Comparison of ENCODE assay signal across 18 cellular contexts in genomic region chr6:115885636-115886366, GRCh38.
A peak's percentile ranks its signal among the peaks of the same experiment; 100 is the strongest.
DNase-seq lines count a peak whose midpoint lies in the region; ATAC-seq, FAIRE-seq and TF ChIP-seq lines count a peak whose summit lies in the region.
"Had no signal": no experiment of that assay in that cellular context is flagged by ENCODE, and none has a peak within 500 bp of the region (broad histone marks: within the 10 kb centered on the region; RNA-seq: fewer than 3 reads in every experiment).

No MANE protein-coding gene starts in this region.

- H3K9me3 ChIP-seq in pancreas (no peaks in the 10 kb centered on the region), upper lobe of left lung (no peaks in the 10 kb centered on the region)
- H3K9me3 ChIP-seq: upper lobe of right lung had no signal

- no peaks in the 10 kb centered on the region for H3K4me1 ChIP-seq in pancreas
- no peaks in the 10 kb centered on the region for H3K4me1 ChIP-seq in upper lobe of left lung
- H3K4me1 ChIP-seq: upper lobe of right lung had no signal

- TF ChIP-seq EP300 in upper lobe of left lung (IDR thresholded peaks at IDR 0.05), result no peak

- H3K27ac ChIP-seq in pancreas (no peak overlapping the region), upper lobe of left lung (no peak overlapping the region)
- H3K27ac ChIP-seq: upper lobe of right lung had no signal

- TF ChIP-seq POLR2A in upper lobe of left lung (IDR thresholded peaks at IDR 0.05), result no peak

- ATAC-seq in GM18520 (IDR thresholded peaks at IDR 0.05; ENCODE audit: unreplicated experiment), result peak; percentile 45
- peak; percentile 53 for ATAC-seq in GM21423 (IDR thresholded peaks at IDR 0.05; ENCODE audit: unreplicated experiment)
- peak; percentile 87 for ATAC-seq in HG02870 (IDR thresholded peaks at IDR 0.05; ENCODE audit: unreplicated experiment)
- ATAC-seq in HG03520 (IDR thresholded peaks at IDR 0.05; ENCODE audit: unreplicated experiment), result peak; percentile 44
- ATAC-seq in pancreas, result no peak
- no peak for ATAC-seq in upper lobe of left lung (ENCODE audit: low FRiP score in 2 of 2)
- ATAC-seq: right cardiac atrium, T-cell, upper lobe of right lung had no signal

- DNase-seq in stimulated activated CD4-positive, alpha-beta T cell treated with anti-CD3 and anti-CD28 coated beads, Interleukin-12 subunit alpha, Interleukin-12 subunit beta, amount 100 ng/mL, for 4 hours, result no peak
- DNase-seq in HPDE6-E6E7 (ENCODE audit: extremely low spot score) (no peak), pancreas (no peak), upper lobe of left lung (no peak)
- DNase-seq: activated CD8-positive, alpha-beta memory T cell treated with anti-CD3 and anti-CD28 coated beads, Interleukin-2, amount 50 U/mL, for 48 hours; activated naive CD8-positive, alpha-beta T cell treated with anti-CD3 and anti-CD28 coated beads, Interleukin-2, amount 10 ng/mL, durations not matched to agents 7 days and 5 days; caudate nucleus; foreskin fibroblast; NCI-H1105 treated with DMSO at 0.1 percent for 48 hours; NCI-H510A; right cardiac atrium; stimulated activated CD4-positive, alpha-beta T cell treated with anti-CD3 and anti-CD28 coated beads, Interleukin-4, amount 100 ng/mL, for 1 hour; T-cell; upper lobe of right lung had no signal

- TF ChIP-seq CTCF in pancreas (IDR thresholded peaks at IDR 0.05) (no peak), upper lobe of left lung (IDR thresholded peaks at IDR 0.05) (no peak)

- 74 to 77% methylated on average over 4 of the region's 4 CpGs for WGBS in pancreas, 2 donors
- WGBS in upper lobe of left lung, 2 donors, result 69 to 80% methylated on average over 4 of the region's 4 CpGs

- H3K4me3 ChIP-seq in pancreas (no peak overlapping the region), upper lobe of left lung (no peak overlapping the region)
- H3K4me3 ChIP-seq: upper lobe of right lung had no signal

- intact Hi-C loops in pancreas (cut with DNase I), result no loop called here

- H3K36me3 ChIP-seq in pancreas (no peaks in the 10 kb centered on the region), upper lobe of left lung (no peaks in the 10 kb centered on the region)
- H3K36me3 ChIP-seq: upper lobe of right lung had no signal

- no peak for FAIRE-seq in pancreas (lab: Jason Lieb, UNC)

- no peaks in the 10 kb centered on the region for H3K27me3 ChIP-seq in pancreas
- no peaks in the 10 kb centered on the region for H3K27me3 ChIP-seq in upper lobe of left lung
- H3K27me3 ChIP-seq: upper lobe of right lung had no signal

Comparison
In these comparisons a context has a peak if more than half of its experiments do, and no peak if none do; other contexts are left out.
1. ATAC-seq: peak in GM18520 (single experiment), GM21423 (single experiment), HG02870 (single experiment) and HG03520 (single experiment); none in pancreas (0 of 4) and upper lobe of left lung (0 of 2).